Comparison of ENCODE assay signal across 8 cellular contexts in genomic region chr1:161165742-161166668, GRCh38. TPM values are rescaled to one million over a fixed set of nuclear protein-coding genes. Genes with fewer than 3 reads are reported as not detected.
DNase-seq lines count a peak whose midpoint lies in the region; ATAC-seq and TF ChIP-seq lines count a peak whose summit lies in the region.

PPOX (plus strand) TSS chr1:161166426; CDS start chr1:161166848, 422 bp downstream.

- H3K27me3 Mint-ChIP-seq in Caco-2 (ENCODE audit: insufficient read depth, unreplicated experiment), result no peaks in the 10 kb centered on the region
- no peaks in the 10 kb centered on the region for H3K27me3 Mint-ChIP-seq in effector memory CD8-positive, alpha-beta T cell
- H3K27me3 Mint-ChIP-seq in memory B cell, result no peaks in the 10 kb centered on the region

- H3K4me3 ChIP-seq in Caco-2 (ENCODE audit: low read depth, low read length), result peak within 1 kb of the TSS; percentile 88

- ATAC-seq in GM21360 (IDR thresholded peaks at IDR 0.05; ENCODE audit: unreplicated experiment) (peak; percentile 88), memory B cell (ENCODE audit: low read depth) (peak; percentile 88)
- peak; percentile 88 for ATAC-seq in effector memory CD8-positive, alpha-beta T cell (replicated peaks)

- DNase-seq in Caco-2 (peak; percentile 96 to 98), HT1080 (ENCODE audit: low read depth) (peak; percentile 98), NOMO-1 (lab: John Stamatoyannopoulos, UW; ENCODE audit: unreplicated experiment in 2 of 2) (peak; percentile 97 to 99), memory B cell (ENCODE audit: low spot score in 2 of 2) (peak; percentile 82 to 90)
- peak; percentile 88 to 92 (median 89) for DNase-seq in effector memory CD8-positive, alpha-beta T cell
- peak; percentile 76 for DNase-seq in stimulated activated CD8-positive, alpha-beta memory T cell treated with anti-CD3 and anti-CD28 coated beads, Interleukin-12 subunit alpha, Interleukin-12 subunit beta, amount 100 ng/mL, for 24 hours (ENCODE audit: extremely low read depth)

- intact Hi-C loops in Caco-2 (cut with micrococcal nuclease; ENCODE audit: unreplicated experiment), result no loop called here

- H3K9me3 ChIP-seq in Caco-2, result no peaks in the 10 kb centered on the region

- H3K27ac Mint-ChIP-seq in Caco-2 (ENCODE audit: unreplicated experiment), result peak within 1 kb of the TSS; percentile 81
- peak within 1 kb of the TSS; percentile 97 to 99 for H3K27ac Mint-ChIP-seq in effector memory CD8-positive, alpha-beta T cell
- H3K27ac Mint-ChIP-seq in memory B cell, result peak within 1 kb of the TSS; percentile 96

- no TSS peak for BruUV-seq in Caco-2 (replicated peaks; lab: Mats Ljungman, UMichigan)

- H3K36me3 ChIP-seq in Caco-2 (ENCODE audit: control insufficient read depth, insufficient read depth, low read length), result peaks cover 1% of the 10 kb centered on the region

- POLR2A ChIA-PET in Caco-2 (lab: Charles Lee), result interaction anchor here (0.5 to 2.4 kb wide), 7 partner anchors 11 to 145 kb away, joined by 3 to 25 read pairs (median 8); partner anchors contain the start of genes B4GALT3, DEDD, F11R and NDUFS2
- POLR2A ChIA-PET in activated CD8-positive, alpha-beta memory T cell treated with anti-CD3 and anti-CD28 coated beads for 36 hours (lab: Charles Lee), result interaction anchor here (0.5 to 2.6 kb wide), 10 partner anchors 8 to 443 kb away, joined by 3 to 21 read pairs (median 4); partner anchors contain the start of genes NDUFS2, NIT1, PFDN2 and TOMM40L

- H3K4me1 ChIP-seq in Caco-2, result peaks cover 3% of the 10 kb centered on the region; the same call in 1 of the 2 replicates

- H3K4me3 Mint-ChIP-seq in Caco-2 (ENCODE audit: unreplicated experiment), result peak within 1 kb of the TSS; percentile 83
- H3K4me3 Mint-ChIP-seq in effector memory CD8-positive, alpha-beta T cell, result peak within 1 kb of the TSS; percentile 83 to 95
- peak within 1 kb of the TSS; percentile 84 for H3K4me3 Mint-ChIP-seq in memory B cell

- no peaks in the 10 kb centered on the region for H3K27me3 ChIP-seq in Caco-2 (replicated peaks; ENCODE audit: control insufficient read depth, insufficient read depth, low read length)

- TF ChIP-seq CTCF in Caco-2 (IDR thresholded peaks at IDR 0.05; ENCODE audit: insufficient read depth in 1 of 2, low read depth in 1 of 2, low read length in 1 of 2, severe bottlenecking in 1 of 2, unreplicated experiment in 1 of 2), result peak in 1 of 2 experiments; percentile 55

- no peaks in the 10 kb centered on the region for H3K4me1 Mint-ChIP-seq in Caco-2 (ENCODE audit: low read depth, unreplicated experiment)
- H3K4me1 Mint-ChIP-seq in effector memory CD8-positive, alpha-beta T cell (ENCODE audit: low read depth in 2 of 2), result peaks cover 42 to 58% of the 10 kb centered on the region in 2 donors
- peaks cover 35% of the 10 kb centered on the region for H3K4me1 Mint-ChIP-seq in memory B cell

- CTCF ChIA-PET in Caco-2 (lab: Charles Lee), result interaction anchor here (0.6 to 2.1 kb wide), 15 partner anchors 9 to 224 kb away, joined by 3 to 22 read pairs (median 4); partner anchors contain the start of genes APOA2, B4GALT3, F11R and NDUFS2
- CTCF ChIA-PET in activated CD8-positive, alpha-beta memory T cell treated with anti-CD3 and anti-CD28 coated beads for 36 hours (lab: Charles Lee), result interaction anchor here (1.1 to 2.7 kb wide), 13 partner anchors 8 to 216 kb away, joined by 3 to 16 read pairs (median 5); partner anchors contain the start of genes B4GALT3, DEDD, NIT1 and PFDN2

- H3K36me3 Mint-ChIP-seq in Caco-2 (ENCODE audit: insufficient read depth, unreplicated experiment) (peaks cover 26% of the 10 kb centered on the region), memory B cell (peaks cover 19% of the 10 kb centered on the region)
- H3K36me3 Mint-ChIP-seq in effector memory CD8-positive, alpha-beta T cell (ENCODE audit: insufficient read depth), result peaks cover 28% of the 10 kb centered on the region

- H3K9me3 Mint-ChIP-seq in Caco-2 (ENCODE audit: unreplicated experiment) (no peaks in the 10 kb centered on the region), memory B cell (no peaks in the 10 kb centered on the region)
- no peaks in the 10 kb centered on the region for H3K9me3 Mint-ChIP-seq in effector memory CD8-positive, alpha-beta T cell

RNA-seq across cellular contexts. Expression of gene PPOX, which starts in this region (rescaled TPM):
- total RNA-seq in Caco-2 (2022), result 25.0 and 25.4 TPM in 2 replicates
- total RNA-seq in HT1080 (2014; rRNA removed; shearing (Covaris generic)), result 9.0 and 12.9 TPM in 2 replicates
- polyA plus RNA-seq in HT1080 (2015; cell fraction: cytosol; rRNA removed), result 8.0 and 9.0 TPM in 2 replicates
- 49.3 and 58.9 TPM in 2 replicates for polyA plus RNA-seq in HT1080 (2015; cell fraction: nucleus; rRNA removed)
- 10 to 100 TPM; 23.1 to 24.1 TPM for total RNA-seq in activated CD8-positive, alpha-beta memory T cell treated with anti-CD3 and anti-CD28 coated beads for 36 hours

Comparison
In these comparisons a context has a peak if more than half of its experiments do, and no peak if none do; other contexts are left out.
1. Peak in every context shown above with its lines: DNase-seq, ATAC-seq and H3K4me3 ChIP-seq.